ENCODE assay signal across 9 cellular contexts in the genomic region with DNA sequence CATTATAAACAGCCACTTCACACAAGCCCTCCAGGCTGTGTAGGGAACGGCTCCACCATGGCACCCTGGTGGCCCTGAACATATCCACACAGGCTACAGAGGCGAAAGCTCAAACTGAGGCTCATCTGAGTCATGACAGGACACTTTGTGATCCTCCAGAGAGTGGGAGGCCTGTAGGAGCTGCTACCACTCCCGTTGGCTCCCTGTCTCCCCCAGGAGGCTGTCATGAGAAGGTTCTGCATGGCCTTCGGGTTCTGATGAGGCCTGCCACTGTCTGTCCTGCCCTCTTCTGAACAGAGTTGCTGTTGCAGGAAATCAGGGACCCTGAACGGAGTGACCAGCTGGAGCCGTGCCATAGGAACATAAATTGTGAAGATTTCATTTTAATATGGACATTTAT. TPM values are rescaled to one million over a fixed set of nuclear protein-coding genes. Genes with fewer than 3 reads are reported as not detected.
DNase-seq lines count a peak whose midpoint lies in the region; ATAC-seq and TF ChIP-seq lines count a peak whose summit lies in the region.
"Had no signal": no experiment of that assay in that cellular context is flagged by ENCODE, and none has a peak within 500 bp of the region (broad histone marks: within the 10 kb centered on the region; RNA-seq: fewer than 3 reads in every experiment).

No MANE protein-coding gene starts in this region.

- no peak overlapping the region for H3K4me3 ChIP-seq in IMR-90 (ENCODE audit: insufficient read depth, low read depth, low read length)

- H3K27me3 ChIP-seq in IMR-90 (ENCODE audit: control insufficient read depth, insufficient read depth, low read length), result peaks cover 21% of the 10 kb centered on the region

- H3K4me2 ChIP-seq in IMR-90 (ENCODE audit: low read depth, low read length), result no peak overlapping the region

- H2BK120ac ChIP-seq in IMR-90 (ENCODE audit: low read depth, low read length), result no peak overlapping the region

- H3K9me3 Mint-ChIP-seq in activated T-cell treated with anti-CD3 and anti-CD28 coated beads, Interleukin-2, amount 50 U/mL, for 4 hours, result no peaks in the 10 kb centered on the region
- no peaks in the 10 kb centered on the region for H3K9me3 Mint-ChIP-seq in activated CD4-positive, alpha-beta memory T cell treated with anti-CD3 and anti-CD28 coated beads, Interleukin-2, amount 10 ng/mL, durations not matched to agents 7 days and 5 days

- H3K9me3 ChIP-seq in IMR-90 (ENCODE audit: control insufficient read depth, insufficient read depth, low read length), result 0 out of 2 replicates have a peak, but pooled peaks cover 1% of the 10 kb centered on the region

- no peak for TF ChIP-seq POLR2A in IMR-90 (IDR thresholded peaks at IDR 0.05; ENCODE audit: low read depth, low read length)

- H3K4ac ChIP-seq in IMR-90 (ENCODE audit: low read depth, low read length), result no peak overlapping the region

- H4K8ac ChIP-seq in IMR-90 (ENCODE audit: low read depth in 2 of 2, low read length in 2 of 2), result no peak overlapping the region

- no peak overlapping the region for H2AK9ac ChIP-seq in IMR-90 (replicated peaks; ENCODE audit: low read depth, low read length, poor library complexity)

- no peak overlapping the region for H3K4me3 Mint-ChIP-seq in activated T-cell treated with anti-CD3 and anti-CD28 coated beads, Interleukin-2, amount 50 U/mL, for 4 hours
- H3K4me3 Mint-ChIP-seq in activated CD4-positive, alpha-beta memory T cell treated with anti-CD3 and anti-CD28 coated beads, Interleukin-2, amount 10 ng/mL, durations not matched to agents 7 days and 5 days, result no peak overlapping the region
- H3K4me3 Mint-ChIP-seq: activated B cell treated with CpG ODN at 0.5 μM for 24 hours had no signal

- H3K4me1 ChIP-seq in IMR-90 (ENCODE audit: control insufficient read depth, insufficient read depth, low read length), result no peaks in the 10 kb centered on the region

- H3K18ac ChIP-seq in IMR-90 (ENCODE audit: low read depth, low read length), result no peak overlapping the region

- H2BK20ac ChIP-seq in IMR-90 (ENCODE audit: low read depth, low read length), result no peak overlapping the region

- H2BK15ac ChIP-seq in IMR-90 (ENCODE audit: low read depth, low read length), result no peak overlapping the region

- TF ChIP-seq CTCF in IMR-90 (conservative IDR thresholded peaks at IDR 0.05; ENCODE audit: low read depth, low read length), result no peak

- H3K36me3 Mint-ChIP-seq in activated T-cell treated with anti-CD3 and anti-CD28 coated beads, Interleukin-2, amount 50 U/mL, for 4 hours (ENCODE audit: insufficient read depth), result no peaks in the 10 kb centered on the region
- H3K36me3 Mint-ChIP-seq in activated CD4-positive, alpha-beta memory T cell treated with anti-CD3 and anti-CD28 coated beads, Interleukin-2, amount 10 ng/mL, durations not matched to agents 7 days and 5 days (ENCODE audit: low read depth), result no peaks in the 10 kb centered on the region

- no peak overlapping the region for H3K14ac ChIP-seq in IMR-90 (replicated peaks; ENCODE audit: low read depth, low read length)

- no peak overlapping the region for H3K56ac ChIP-seq in IMR-90 (ENCODE audit: extremely low read depth, insufficient read depth, low read length)

- no peaks in the 10 kb centered on the region for H3K9me1 ChIP-seq in IMR-90 (ENCODE audit: insufficient read depth, low read length)

- in situ Hi-C loops in IMR-90 (cut with MboI; ENCODE audit: low sequenced_read_pairs), result no loop called here

- H3K27ac Mint-ChIP-seq in activated CD4-positive, alpha-beta memory T cell treated with anti-CD3 and anti-CD28 coated beads, Interleukin-2, amount 10 ng/mL, durations not matched to agents 7 days and 5 days, result no peak overlapping the region
- H3K27ac Mint-ChIP-seq: activated B cell treated with CpG ODN at 0.5 μM for 24 hours had no signal

- peak; percentile 48 to 58 for ATAC-seq in activated T-cell treated with anti-CD3 and anti-CD28 coated beads, Interleukin-2, amount 50 U/mL, for 4 hours
- ATAC-seq in IMR-90 (ENCODE audit: low read depth) (no peak), GM19467 (IDR thresholded peaks at IDR 0.05; ENCODE audit: unreplicated experiment) (no peak)

- dilution Hi-C loops in IMR-90 (cut with HindIII; ENCODE audit: low sequenced_read_pairs, unreplicated experiment), result no loop called here

- H2AFZ ChIP-seq in IMR-90 (replicated peaks; ENCODE audit: low read length, poor library complexity), result peak overlapping the region; percentile 32

- H2BK5ac ChIP-seq in IMR-90 (ENCODE audit: low read depth, low read length, poor library complexity, severe bottlenecking), result no peak overlapping the region

- H3K79me1 ChIP-seq in IMR-90 (ENCODE audit: low read depth in 1 of 2, low read length in 2 of 2), result no peaks in the 10 kb centered on the region

- H3K27ac ChIP-seq in IMR-90 (ENCODE audit: insufficient read depth, low read length), result no peak overlapping the region

- no CpG with 5 or more reads among the region's 6 CpGs for WGBS in IMR-90 (ENCODE audit: extremely low coverage in 2 of 2, insufficient read length in 1 of 2), 2 experiments

- H3K4me1 Mint-ChIP-seq in activated T-cell treated with anti-CD3 and anti-CD28 coated beads, Interleukin-2, amount 50 U/mL, for 4 hours (ENCODE audit: low read depth), result no peaks in the 10 kb centered on the region
- H3K4me1 Mint-ChIP-seq in activated CD4-positive, alpha-beta memory T cell treated with anti-CD3 and anti-CD28 coated beads, Interleukin-2, amount 10 ng/mL, durations not matched to agents 7 days and 5 days, result no peaks in the 10 kb centered on the region
- H3K4me1 Mint-ChIP-seq: activated B cell treated with CpG ODN at 0.5 μM for 24 hours had no signal

- POLR2A ChIA-PET in IMR-90 (lab: Charles Lee; ENCODE audit: unreplicated experiment), result no interaction called here
- POLR2A ChIA-PET in activated CD4-positive, alpha-beta memory T cell treated with anti-CD3 and anti-CD28 coated beads, Interleukin-2, amount 10 ng/mL, durations not matched to agents 7 days and 5 days (lab: Charles Lee), result no interaction called here

- H2AK5ac ChIP-seq in IMR-90 (ENCODE audit: low read depth, low read length), result no peak overlapping the region

- no TSS peak for BruUV-seq in IMR-90 (replicated peaks; lab: Mats Ljungman, UMichigan)

- H4K20me1 ChIP-seq in IMR-90 (ENCODE audit: insufficient read depth, low read length), result no peaks in the 10 kb centered on the region

- DNase-seq in activated T-cell treated with anti-CD3 and anti-CD28 coated beads, Interleukin-2, amount 50 U/mL, for 4 hours, result no peak
- DNase-seq in activated T-cell treated with anti-CD3 and anti-CD28 coated beads for 4 hours (no peak), IMR-90 (no peak), D341Med (ENCODE audit: low spot score) (no peak), GDM1 (lab: John Stamatoyannopoulos, UW) (no peak)
- DNase-seq in activated CD4-positive, alpha-beta memory T cell treated with anti-CD3 and anti-CD28 coated beads, Interleukin-2, amount 10 ng/mL, durations not matched to agents 7 days and 5 days, result peak; percentile 23
- peak in 2 of 3 donors; percentile 6 to 27 for DNase-seq in stimulated activated CD4-positive, alpha-beta T cell treated with anti-CD3 and anti-CD28 coated beads, TNF-alpha, amount 100 ng/mL, for 48 hours (ENCODE audit: low read depth in 3 of 3)
- DNase-seq: activated B cell treated with CpG ODN at 0.5 μM for 24 hours had no signal

- intact Hi-C loops in IMR-90 (cut with micrococcal nuclease), result no loop called here

- peaks cover 35% of the 10 kb centered on the region for H3K27me3 Mint-ChIP-seq in activated T-cell treated with anti-CD3 and anti-CD28 coated beads, Interleukin-2, amount 50 U/mL, for 4 hours (ENCODE audit: low read depth)
- H3K27me3 Mint-ChIP-seq in activated CD4-positive, alpha-beta memory T cell treated with anti-CD3 and anti-CD28 coated beads, Interleukin-2, amount 10 ng/mL, durations not matched to agents 7 days and 5 days, result peaks cover 14% of the 10 kb centered on the region

- no peak overlapping the region for H3K9ac ChIP-seq in IMR-90 (ENCODE audit: low read depth, low read length)

- CTCF ChIA-PET in IMR-90 (lab: Yijun Ruan, JAX), result no interaction called here
- CTCF ChIA-PET in activated CD4-positive, alpha-beta memory T cell treated with anti-CD3 and anti-CD28 coated beads, Interleukin-2, amount 10 ng/mL, durations not matched to agents 7 days and 5 days (lab: Charles Lee), result interaction anchor here (1.5 kb wide), 1 partner anchor 69 kb away, joined by 9 read pairs; the partner anchor contains the start of gene NUDT8

- no peak overlapping the region for H4K5ac ChIP-seq in IMR-90 (ENCODE audit: low read depth, low read length)

- no peak overlapping the region for H4K91ac ChIP-seq in IMR-90 (ENCODE audit: insufficient read depth, low read depth, low read length)

- H3K23ac ChIP-seq in IMR-90 (ENCODE audit: low read depth, low read length), result no peak overlapping the region

- no peak for TF ChIP-seq RAD21 in IMR-90 (IDR thresholded peaks at IDR 0.05; ENCODE audit: low read length)

- no peaks in the 10 kb centered on the region for H3K36me3 ChIP-seq in IMR-90 (ENCODE audit: control insufficient read depth, insufficient read depth, low read length)

TF ChIP-seq in IMR-90, 13 proteins besides CTCF, POLR2A, EP300 and RAD21 (continues in another document):
- TF ChIP-seq MXI1 (IDR thresholded peaks at IDR 0.05; ENCODE audit: borderline replicate concordance, low read depth, low read length), result no peak
- no peak for TF ChIP-seq MAZ (IDR thresholded peaks at IDR 0.05; ENCODE audit: borderline replicate concordance, low read depth, low read length)

RNA-seq across cellular contexts. Expression of gene ALDH3B2, which starts 23.8 kb away (rescaled TPM):
- total RNA-seq in activated T-cell treated with anti-CD3 and anti-CD28 coated beads, Interleukin-2, amount 50 U/mL, for 4 hours, result not detected
- not detected in 2 replicates for total RNA-seq in IMR-90 (2012; rRNA removed)
- polyA plus RNA-seq in IMR-90 (2012; rRNA removed), result not detected in 2 replicates
- polyA plus RNA-seq in IMR-90 (2012; cell fraction: cytosol; rRNA removed), result not detected in 2 replicates
- polyA plus RNA-seq in IMR-90 (2012; cell fraction: nucleus; rRNA removed; ENCODE audit: low replicate concordance), result not detected in 2 replicates
- total RNA-seq in activated CD4-positive, alpha-beta memory T cell treated with anti-CD3 and anti-CD28 coated beads, Interleukin-2, amount 10 ng/mL, durations not matched to agents 7 days and 5 days, result not detected
- total RNA-seq: activated B cell treated with CpG ODN at 0.5 μM for 24 hours had no signal

RNA-seq across cellular contexts. Expression of gene ACY3, which starts 47.7 kb away (rescaled TPM):
- total RNA-seq in activated T-cell treated with anti-CD3 and anti-CD28 coated beads, Interleukin-2, amount 50 U/mL, for 4 hours, result under 1 TPM in 1 of 3 donors, not detected in 2; 0.37 TPM
- not detected in 2 replicates for total RNA-seq in IMR-90 (2012; rRNA removed)
- polyA plus RNA-seq in IMR-90 (2012; rRNA removed), result not detected in 2 replicates
- not detected in 2 replicates for polyA plus RNA-seq in IMR-90 (2012; cell fraction: cytosol; rRNA removed)
- polyA plus RNA-seq in IMR-90 (2012; cell fraction: nucleus; rRNA removed; ENCODE audit: low replicate concordance), result not detected in 2 replicates
- total RNA-seq in activated CD4-positive, alpha-beta memory T cell treated with anti-CD3 and anti-CD28 coated beads, Interleukin-2, amount 10 ng/mL, durations not matched to agents 7 days and 5 days, result under 1 TPM; 0.18 to 0.25 TPM
- total RNA-seq: activated B cell treated with CpG ODN at 0.5 μM for 24 hours had no signal

RNA-seq across cellular contexts. Expression of gene TBX10, which starts 58.7 kb away (rescaled TPM):
- total RNA-seq in activated T-cell treated with anti-CD3 and anti-CD28 coated beads, Interleukin-2, amount 50 U/mL, for 4 hours, result not detected
- total RNA-seq in IMR-90 (2012; rRNA removed), result not detected in 2 replicates
- not detected in 2 replicates for polyA plus RNA-seq in IMR-90 (2012; rRNA removed)
- not detected in 2 replicates for polyA plus RNA-seq in IMR-90 (2012; cell fraction: cytosol; rRNA removed)
- polyA plus RNA-seq in IMR-90 (2012; cell fraction: nucleus; rRNA removed; ENCODE audit: low replicate concordance), result not detected in 2 replicates
- total RNA-seq in activated CD4-positive, alpha-beta memory T cell treated with anti-CD3 and anti-CD28 coated beads, Interleukin-2, amount 10 ng/mL, durations not matched to agents 7 days and 5 days, result not detected
- total RNA-seq: activated B cell treated with CpG ODN at 0.5 μM for 24 hours had no signal

Comparison
In these comparisons a context has a peak if more than half of its experiments do, and no peak if none do; other contexts are left out.
1. ATAC-seq: peak in activated T-cell treated with anti-CD3 and anti-CD28 coated beads, Interleukin-2, amount 50 U/mL, for 4 hours (2 of 2); none in IMR-90 (single experiment) and GM19467 (single experiment).
2. DNase-seq: peak in activated CD4-positive, alpha-beta memory T cell treated with anti-CD3 and anti-CD28 coated beads, Interleukin-2, amount 10 ng/mL, durations not matched to agents 7 days and 5 days (single experiment) and stimulated activated CD4-positive, alpha-beta T cell treated with anti-CD3 and anti-CD28 coated beads, TNF-alpha, amount 100 ng/mL, for 48 hours (2 of 3); none in activated T-cell treated with anti-CD3 and anti-CD28 coated beads, Interleukin-2, amount 50 U/mL, for 4 hours (single experiment), activated T-cell treated with anti-CD3 and anti-CD28 coated beads for 4 hours (single experiment), IMR-90 (single experiment), D341Med (single experiment) and GDM1 (single experiment).